Comparison of ENCODE assay signal across 18 cellular contexts in the genomic region with DNA sequence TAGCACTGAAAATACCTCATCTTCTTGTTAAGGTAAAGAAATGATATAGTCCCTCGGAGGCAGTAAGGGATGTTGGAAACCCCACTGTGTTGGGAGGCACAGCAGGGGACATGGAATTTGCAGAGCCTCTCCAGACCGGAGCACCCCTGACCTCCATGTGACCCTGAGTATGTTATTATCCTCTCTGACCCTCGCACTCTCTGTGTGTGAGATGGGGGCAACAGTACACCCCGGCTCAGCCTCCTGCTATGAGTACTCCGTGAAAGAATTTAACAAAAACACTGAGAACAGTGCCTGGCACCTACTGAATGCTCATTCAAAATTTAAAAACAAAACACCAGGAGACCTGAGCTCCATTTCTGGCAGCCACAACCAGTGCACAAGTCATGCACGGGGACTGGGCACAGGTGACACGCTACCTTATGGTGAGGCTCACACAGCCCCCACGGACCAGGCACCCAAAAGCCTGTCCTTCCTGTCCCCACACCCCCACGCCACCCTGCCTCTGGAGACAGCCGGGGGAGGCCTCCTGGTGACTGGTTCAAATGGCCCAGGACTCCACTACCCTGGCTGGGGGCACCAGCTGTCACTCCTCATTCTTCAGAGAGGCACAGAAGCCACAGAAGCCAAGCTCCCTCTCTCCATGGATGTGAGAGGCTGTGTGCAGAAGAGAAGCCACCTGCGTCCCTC. TPM values are rescaled to one million over a fixed set of nuclear protein-coding genes. Genes with fewer than 3 reads are reported as not detected.
DNase-seq lines count a peak whose midpoint lies in the region; TF ChIP-seq lines count a peak whose summit lies in the region.
"Had no signal": no experiment of that assay in that cellular context is flagged by ENCODE, and none has a peak within 500 bp of the region (broad histone marks: within the 10 kb centered on the region; RNA-seq: fewer than 3 reads in every experiment).

No MANE protein-coding gene starts in this region.

- H3K4me3 ChIP-seq in hepatocyte (no peak overlapping the region), GM23248 (no peak overlapping the region)
- H3K4me3 ChIP-seq: psoas muscle, SK-N-MC, uterus had no signal

- H3K27ac ChIP-seq in hepatocyte (peak overlapping the region; percentile 1), GM23248 (no peak overlapping the region)
- H3K27ac ChIP-seq: psoas muscle, SK-N-MC, uterus had no signal

- TF ChIP-seq CTCF in hepatocyte (IDR thresholded peaks at IDR 0.05; ENCODE audit: poor library complexity): no peak

- peak; percentile 5 for DNase-seq in NCI-H2227 (lab: John Stamatoyannopoulos, UW; ENCODE audit: unreplicated experiment)
- no peak for DNase-seq in NCI-H2227 treated with DMSO at 0.1 percent for 48 hours (lab: John Stamatoyannopoulos, UW)
- DNase-seq in NCI-H2171 treated with DMSO at 0.1 percent for 48 hours (lab: John Stamatoyannopoulos, UW): peak; percentile 88
- DNase-seq in hepatocyte (ENCODE audit: low spot score): no peak
- DNase-seq in retina: peak; percentile 52
- no peak for DNase-seq in cortex of kidney (lab: John Stamatoyannopoulos, UW)
- DNase-seq in GM23248: no peak
- no peak for DNase-seq in NCI-H1048 (lab: John Stamatoyannopoulos, UW)
- DNase-seq: activated CD4-positive, alpha-beta T cell treated with anti-CD3 and anti-CD28 coated beads, Interleukin-2, amount 10 ng/mL, durations not matched to agents 7 days and 5 days; activated naive CD8-positive, alpha-beta T cell treated with anti-CD3 and anti-CD28 coated beads for 36 hours; CD4-positive, alpha-beta T cell; effector memory CD8-positive, alpha-beta T cell; NCI-H1105; psoas muscle; stimulated activated CD4-positive, alpha-beta T cell treated with anti-CD3 and anti-CD28 coated beads, Interleukin-15, amount 100 ng/mL, for 24 hours; stimulated activated naive CD8-positive, alpha-beta T cell treated with anti-CD3 and anti-CD28 coated beads, Interleukin-15, amount 100 ng/mL, for 72 hours; uterus had no signal

- H2AFZ ChIP-seq in hepatocyte: no peak overlapping the region
- no peak overlapping the region for H2AFZ ChIP-seq in GM23248

- H3K4me2 ChIP-seq in hepatocyte: peak overlapping the region; percentile 28
- no peak overlapping the region for H3K4me2 ChIP-seq in GM23248 (ENCODE audit: unreplicated experiment)

- H3K9me3 ChIP-seq in hepatocyte (ENCODE audit: low read depth) (no peaks in the 10 kb centered on the region), GM23248 (ENCODE audit: low read depth) (no peaks in the 10 kb centered on the region)
- H3K9me3 ChIP-seq: psoas muscle, uterus had no signal

- 53% methylated on average over 11 of the region's 11 CpGs for WGBS in hepatocyte (ENCODE audit: low lambda C conversion rate, missing lambda C conversion rate)
- WGBS in GM23248 (ENCODE audit: low coverage in 1 of 2, low lambda C conversion rate in 2 of 2, missing lambda C conversion rate in 2 of 2), 2 experiments: 86 to 87% methylated on average over 11 of the region's 11 CpGs

- in situ Hi-C loops in GM23248 (cut with MboI): no loop called here

- no peaks in the 10 kb centered on the region for H3K27me3 ChIP-seq in hepatocyte
- H3K27me3 ChIP-seq in GM23248 (replicated peaks; ENCODE audit: insufficient read depth): no peaks in the 10 kb centered on the region
- H3K27me3 ChIP-seq: uterus had no signal

- H3K9ac ChIP-seq in GM23248: no peak overlapping the region

- no peaks in the 10 kb centered on the region for H3K36me3 ChIP-seq in hepatocyte (replicated peaks; ENCODE audit: insufficient read depth, low read depth)
- no peaks in the 10 kb centered on the region for H3K36me3 ChIP-seq in GM23248 (ENCODE audit: low read depth)
- H3K36me3 ChIP-seq: uterus had no signal

- no peaks in the 10 kb centered on the region for H3K9me2 ChIP-seq in hepatocyte (replicated peaks; ENCODE audit: insufficient read depth)
- H3K9me2 ChIP-seq in GM23248 (ENCODE audit: insufficient read depth): no peaks in the 10 kb centered on the region

- peaks cover 67% of the 10 kb centered on the region for H4K20me1 ChIP-seq in hepatocyte (ENCODE audit: insufficient read depth, poor library complexity, severe bottlenecking)
- no peaks in the 10 kb centered on the region for H4K20me1 ChIP-seq in GM23248 (ENCODE audit: insufficient read depth)

- peaks cover 36% of the 10 kb centered on the region for H3K4me1 ChIP-seq in hepatocyte (ENCODE audit: insufficient read depth)
- peaks cover 3% of the 10 kb centered on the region; the same call in 1 of the 2 replicates for H3K4me1 ChIP-seq in GM23248 (ENCODE audit: insufficient read depth)
- H3K4me1 ChIP-seq: psoas muscle, uterus had no signal

- peaks cover 100% of the 10 kb centered on the region for H3K79me2 ChIP-seq in hepatocyte
- H3K79me2 ChIP-seq in GM23248 (ENCODE audit: insufficient read depth): peaks cover 36% of the 10 kb centered on the region

- no peaks in the 10 kb centered on the region for H3F3A ChIP-seq in GM23248 (ENCODE audit: insufficient read depth)

RNA-seq across cellular contexts. Expression of a gene that starts 6.1 kb away (rescaled TPM):
- total RNA-seq in hepatocyte: 23.2 and 27.1 TPM in 2 replicates
- 24.5 and 31.7 TPM in 2 replicates for polyA plus RNA-seq in hepatocyte
- total RNA-seq in GM23248 (2014; rRNA removed; shearing (Covaris generic)): 3.4 and 10.2 TPM in 2 replicates
- 1.9 and 2.6 TPM in 2 replicates for polyA plus RNA-seq in GM23248 (2016; fragmentation: Nextera tagmentation; extraction: Ambion mirVana)

RNA-seq across cellular contexts. Expression of a gene that starts 44.6 kb away (rescaled TPM):
- total RNA-seq in hepatocyte: 7.1 and 8.5 TPM in 2 replicates
- polyA plus RNA-seq in hepatocyte (3.7 and 5.4 TPM in 2 replicates), GM23248 (2016; fragmentation: Nextera tagmentation; extraction: Ambion mirVana) (7.5 and 7.7 TPM in 2 replicates)
- total RNA-seq in GM23248 (2014; rRNA removed; shearing (Covaris generic)): 4.0 and 7.1 TPM in 2 replicates

Comparison
In these comparisons a context has a peak if more than half of its experiments do, and no peak if none do; other contexts are left out.
1. DNase-seq: peak in NCI-H2227 (single experiment), NCI-H2171 treated with DMSO at 0.1 percent for 48 hours (single experiment) and retina (single experiment); none in NCI-H2227 treated with DMSO at 0.1 percent for 48 hours (single experiment), hepatocyte (single experiment), cortex of kidney (single experiment), GM23248 (single experiment) and NCI-H1048 (single experiment).